31 cellular contexts compared by ENCODE assay signal in the genomic region with DNA sequence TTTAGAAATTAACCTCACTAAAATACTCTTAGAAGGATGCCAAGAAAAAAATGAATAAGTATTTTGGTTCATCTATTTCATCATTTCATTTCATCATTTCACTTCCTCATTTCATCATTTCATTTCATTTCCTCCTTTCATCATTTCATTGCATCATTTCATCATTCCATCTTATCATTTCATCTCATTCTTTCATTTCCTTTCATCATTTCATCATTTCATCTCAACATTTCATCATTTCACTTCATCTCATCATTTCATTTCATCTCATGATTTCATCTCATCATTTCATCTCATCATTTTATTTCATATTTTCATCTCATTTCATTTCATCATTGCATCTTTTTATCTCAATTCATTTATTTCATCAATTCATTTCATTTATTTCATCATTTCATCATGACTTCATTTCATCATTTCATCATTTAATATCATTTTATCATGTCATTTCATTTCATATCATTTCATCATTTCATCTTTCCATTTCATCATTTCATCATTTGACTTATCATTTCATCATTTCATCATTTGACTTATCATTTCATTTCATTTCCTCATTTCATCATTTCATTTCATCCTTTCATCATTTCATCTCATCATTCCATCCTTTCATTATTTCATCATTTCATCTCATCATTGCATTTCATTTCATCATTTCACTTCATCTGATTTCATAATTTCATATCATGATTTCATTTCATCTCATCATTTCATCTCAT.
"Had no signal": no experiment of that assay in that cellular context is flagged by ENCODE, and none has a peak within 500 bp of the region (broad histone marks: within the 10 kb centered on the region; RNA-seq: fewer than 3 reads in every experiment).

No MANE protein-coding gene starts in this region.

- DNase-seq: activated B cell treated with CpG ODN at 0.5 μM for 24 hours; activated CD4-positive, alpha-beta T cell treated with anti-CD3 and anti-CD28 coated beads, Interleukin-2, amount 50 U/mL, for 1 hour; activated CD8-positive, alpha-beta T cell treated with anti-CD3 and anti-CD28 coated beads for 36 hours; activated gamma-delta T cell treated with Interleukin-2 at 50 U/mL for 16 hours; activated naive CD4-positive, alpha-beta T cell treated with anti-CD3 and anti-CD28 coated beads, Interleukin-2, amount 50 U/mL, for 16 hours; activated T-cell treated with anti-CD3 and anti-CD28 coated beads, Interleukin-2, amount 50 U/mL, for 4 hours; amniotic stem cell; brain microvascular endothelial cell; dorsolateral prefrontal cortex; effector memory CD4-positive, alpha-beta T cell; gastrocnemius medialis; glutamatergic neuron; left cardiac atrium; naive thymus-derived CD4-positive, alpha-beta T cell; ovary; stimulated activated CD4-positive, alpha-beta T cell treated with anti-CD3 and anti-CD28 coated beads, Interleukin-12 subunit alpha, Interleukin-12 subunit beta, amount 100 ng/mL, for 4 hours; stimulated activated CD4-positive, alpha-beta T cell treated with anti-CD3 and anti-CD28 coated beads, Interleukin-4, amount 100 ng/mL, for 1 hour; stimulated activated naive CD8-positive, alpha-beta T cell treated with anti-CD3 and anti-CD28 coated beads, Interleukin-15, amount 100 ng/mL, for 72 hours; substantia nigra; T1000; uterus had no signal

- H3K4me3 ChIP-seq: coronary artery, dorsolateral prefrontal cortex, gastrocnemius medialis, hepatocyte, ovary, skin epidermis, uterus had no signal

- H3K4me1 Mint-ChIP-seq: activated T-helper 17 cell treated with anti-CD3 and anti-CD28 coated beads, Interleukin-2, amount 50 U/mL, for 72 hours; mesothelial cell of epicardium; naive thymus-derived CD4-positive, alpha-beta T cell; stimulated activated naive CD8-positive, alpha-beta T cell treated with anti-CD3 and anti-CD28 coated beads, Interleukin-15, amount 100 ng/mL, for 72 hours had no signal

- H3K4me1 ChIP-seq: gastrocnemius medialis, uterus had no signal

- H2AFZ ChIP-seq: hepatocyte had no signal

- H3K4me3 Mint-ChIP-seq: activated B cell treated with CpG ODN at 0.5 μM for 24 hours; activated CD8-positive, alpha-beta T cell treated with anti-CD3 and anti-CD28 coated beads for 36 hours; activated T-cell treated with anti-CD3 and anti-CD28 coated beads, Interleukin-2, amount 50 U/mL, for 4 hours; activated T-helper 17 cell treated with anti-CD3 and anti-CD28 coated beads, Interleukin-2, amount 50 U/mL, for 72 hours; mesothelial cell of epicardium; naive thymus-derived CD4-positive, alpha-beta T cell; stimulated activated naive CD8-positive, alpha-beta T cell treated with anti-CD3 and anti-CD28 coated beads, Interleukin-15, amount 100 ng/mL, for 72 hours; type B pancreatic cell had no signal

- H3K36me3 Mint-ChIP-seq: mesothelial cell of epicardium; naive thymus-derived CD4-positive, alpha-beta T cell; type B pancreatic cell had no signal

- H3K4me2 ChIP-seq: hepatocyte had no signal

- H3K79me2 ChIP-seq: hepatocyte had no signal

- ATAC-seq: activated CD8-positive, alpha-beta T cell treated with anti-CD3 and anti-CD28 coated beads for 36 hours; activated T-cell treated with anti-CD3 and anti-CD28 coated beads, Interleukin-2, amount 50 U/mL, for 4 hours; activated T-helper 17 cell treated with anti-CD3 and anti-CD28 coated beads, Interleukin-2, amount 50 U/mL, for 72 hours; gastrocnemius medialis; left cardiac atrium; naive thymus-derived CD4-positive, alpha-beta T cell; sciatic nerve; stimulated activated naive CD8-positive, alpha-beta T cell treated with anti-CD3 and anti-CD28 coated beads, Interleukin-15, amount 100 ng/mL, for 72 hours had no signal

- H3K27me3 Mint-ChIP-seq: activated B cell treated with CpG ODN at 0.5 μM for 24 hours; activated CD8-positive, alpha-beta T cell treated with anti-CD3 and anti-CD28 coated beads for 36 hours had no signal

- H3K36me3 ChIP-seq: brain microvascular endothelial cell, gastrocnemius medialis, ovary, uterus had no signal

- H3K9me3 ChIP-seq: gastrocnemius medialis, ovary, uterus had no signal

- H3K27me3 ChIP-seq: brain microvascular endothelial cell, dorsolateral prefrontal cortex, hepatocyte, ovary, uterus had no signal

- H3K27ac ChIP-seq: brain microvascular endothelial cell, coronary artery, dorsolateral prefrontal cortex, gastrocnemius medialis, hepatocyte, ovary, skin epidermis, uterus had no signal

- FAIRE-seq: astrocyte, keratinocyte had no signal

- H3K9me3 Mint-ChIP-seq: activated B cell treated with CpG ODN at 0.5 μM for 24 hours; activated CD8-positive, alpha-beta T cell treated with anti-CD3 and anti-CD28 coated beads for 36 hours; activated T-cell treated with anti-CD3 and anti-CD28 coated beads, Interleukin-2, amount 50 U/mL, for 4 hours; activated T-helper 17 cell treated with anti-CD3 and anti-CD28 coated beads, Interleukin-2, amount 50 U/mL, for 72 hours; mesothelial cell of epicardium; stimulated activated naive CD8-positive, alpha-beta T cell treated with anti-CD3 and anti-CD28 coated beads, Interleukin-15, amount 100 ng/mL, for 72 hours; type B pancreatic cell had no signal

- H3K27ac Mint-ChIP-seq: activated B cell treated with CpG ODN at 0.5 μM for 24 hours; activated CD8-positive, alpha-beta T cell treated with anti-CD3 and anti-CD28 coated beads for 36 hours; activated T-helper 17 cell treated with anti-CD3 and anti-CD28 coated beads, Interleukin-2, amount 50 U/mL, for 72 hours; mesothelial cell of epicardium; naive thymus-derived CD4-positive, alpha-beta T cell; progenitor cell of endocrine pancreas; type B pancreatic cell had no signal
